In the genomic region with DNA sequence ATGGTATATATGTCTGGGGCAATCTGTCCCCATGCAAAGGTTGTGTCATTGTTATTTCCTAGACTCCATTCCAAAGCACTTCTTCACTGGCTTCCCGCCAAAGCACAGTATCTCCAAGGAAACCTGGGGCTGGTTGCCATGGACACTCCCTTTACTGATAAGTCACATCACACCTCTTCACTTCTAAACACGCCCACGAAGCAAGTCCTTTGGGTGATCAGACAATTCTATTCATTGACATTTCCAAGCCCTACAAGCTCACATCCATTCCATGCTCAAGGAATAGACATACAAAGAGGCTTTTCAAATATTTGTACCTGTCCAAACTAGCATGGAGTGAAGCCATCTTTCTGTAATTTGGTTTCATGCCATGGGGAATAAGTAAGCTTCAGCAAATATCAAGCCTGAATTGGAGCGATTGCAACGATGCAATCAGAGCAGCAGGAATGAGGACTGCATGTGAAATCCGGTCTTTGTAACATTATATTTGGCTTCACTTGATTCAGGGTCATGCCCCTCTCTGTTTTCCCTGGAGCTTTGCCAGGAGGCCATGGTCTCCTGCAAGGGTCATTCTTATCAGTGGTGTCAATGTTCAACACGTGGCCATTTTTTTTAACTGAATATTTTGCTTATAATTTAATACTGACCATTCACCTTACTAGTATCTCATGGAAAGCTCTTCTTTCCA, we compare ENCODE assay signal across 11 cellular contexts.
DNase-seq lines count a peak whose midpoint lies in the region; ATAC-seq and TF ChIP-seq lines count a peak whose summit lies in the region.
"Had no signal": no experiment of that assay in that cellular context is flagged by ENCODE, and none has a peak within 500 bp of the region (broad histone marks: within the 10 kb centered on the region; RNA-seq: fewer than 3 reads in every experiment).

No MANE protein-coding gene starts in this region.

- no peak for TF ChIP-seq CTCF in WERI-Rb-1 (IDR thresholded peaks at IDR 0.05; ENCODE audit: low read depth, low read length)

- no peak overlapping the region for H3K27ac Mint-ChIP-seq in activated naive CD4-positive, alpha-beta T cell treated with anti-CD3 and anti-CD28 coated beads for 36 hours

- intact Hi-C loops in activated naive CD4-positive, alpha-beta T cell treated with anti-CD3 and anti-CD28 coated beads for 36 hours (cut with micrococcal nuclease) = no loop called here

- H3K27me3 Mint-ChIP-seq in activated naive CD4-positive, alpha-beta T cell treated with anti-CD3 and anti-CD28 coated beads for 36 hours (ENCODE audit: low read depth) = peaks cover 25% of the 10 kb centered on the region

- H3K27me3 ChIP-seq in WERI-Rb-1 (ENCODE audit: insufficient read depth, low read depth, severe bottlenecking) = no peaks in the 10 kb centered on the region

- CTCF ChIA-PET in activated naive CD4-positive, alpha-beta T cell treated with anti-CD3 and anti-CD28 coated beads for 36 hours (lab: Charles Lee) = no interaction called here

- DNase-seq in M059J (ENCODE audit: low read depth) = peak; percentile 0
- peak; percentile 86 for DNase-seq in NCI-H345 (lab: John Stamatoyannopoulos, UW)
- DNase-seq in dermis blood vessel endothelial cell = peak; percentile 78
- DNase-seq in putamen (ENCODE audit: low spot score) = peak; percentile 73
- no peak for DNase-seq in activated naive CD4-positive, alpha-beta T cell treated with anti-CD3 and anti-CD28 coated beads for 36 hours
- DNase-seq in WERI-Rb-1 = no peak
- DNase-seq: activated CD4-positive, alpha-beta T cell treated with anti-CD3 and anti-CD28 coated beads for 48 hours; activated effector memory CD4-positive, alpha-beta T cell treated with Interleukin-2 at 50 U/mL for 16 hours; Calu3; central memory CD4-positive, alpha-beta T cell had no signal

- no peak for ATAC-seq in HG03520 (IDR thresholded peaks at IDR 0.05; ENCODE audit: unreplicated experiment)

- no peaks in the 10 kb centered on the region for H3K4me1 Mint-ChIP-seq in activated naive CD4-positive, alpha-beta T cell treated with anti-CD3 and anti-CD28 coated beads for 36 hours (ENCODE audit: low read depth)

- H3K4me3 Mint-ChIP-seq in activated naive CD4-positive, alpha-beta T cell treated with anti-CD3 and anti-CD28 coated beads for 36 hours = no peak overlapping the region

- no peaks in the 10 kb centered on the region for H3K36me3 Mint-ChIP-seq in activated naive CD4-positive, alpha-beta T cell treated with anti-CD3 and anti-CD28 coated beads for 36 hours (ENCODE audit: low read depth)

- H3K9me3 Mint-ChIP-seq in activated naive CD4-positive, alpha-beta T cell treated with anti-CD3 and anti-CD28 coated beads for 36 hours = no peaks in the 10 kb centered on the region

- no peak overlapping the region for H3K27ac ChIP-seq in WERI-Rb-1

- H3K9me3 ChIP-seq in WERI-Rb-1 (ENCODE audit: severe bottlenecking) = no peaks in the 10 kb centered on the region

- no peak overlapping the region for H3K4me3 ChIP-seq in WERI-Rb-1 (ENCODE audit: low read depth, low read length)

- H3K36me3 ChIP-seq in WERI-Rb-1 = no peaks in the 10 kb centered on the region

Comparison
In these comparisons a context has a peak if more than half of its experiments do, and no peak if none do; other contexts are left out.
1. DNase-seq: peak in M059J (single experiment), NCI-H345 (single experiment), dermis blood vessel endothelial cell (single experiment) and putamen (single experiment); none in activated naive CD4-positive, alpha-beta T cell treated with anti-CD3 and anti-CD28 coated beads for 36 hours (single experiment) and WERI-Rb-1 (single experiment).